28 cellular contexts compared by ENCODE assay signal in the genomic region with DNA sequence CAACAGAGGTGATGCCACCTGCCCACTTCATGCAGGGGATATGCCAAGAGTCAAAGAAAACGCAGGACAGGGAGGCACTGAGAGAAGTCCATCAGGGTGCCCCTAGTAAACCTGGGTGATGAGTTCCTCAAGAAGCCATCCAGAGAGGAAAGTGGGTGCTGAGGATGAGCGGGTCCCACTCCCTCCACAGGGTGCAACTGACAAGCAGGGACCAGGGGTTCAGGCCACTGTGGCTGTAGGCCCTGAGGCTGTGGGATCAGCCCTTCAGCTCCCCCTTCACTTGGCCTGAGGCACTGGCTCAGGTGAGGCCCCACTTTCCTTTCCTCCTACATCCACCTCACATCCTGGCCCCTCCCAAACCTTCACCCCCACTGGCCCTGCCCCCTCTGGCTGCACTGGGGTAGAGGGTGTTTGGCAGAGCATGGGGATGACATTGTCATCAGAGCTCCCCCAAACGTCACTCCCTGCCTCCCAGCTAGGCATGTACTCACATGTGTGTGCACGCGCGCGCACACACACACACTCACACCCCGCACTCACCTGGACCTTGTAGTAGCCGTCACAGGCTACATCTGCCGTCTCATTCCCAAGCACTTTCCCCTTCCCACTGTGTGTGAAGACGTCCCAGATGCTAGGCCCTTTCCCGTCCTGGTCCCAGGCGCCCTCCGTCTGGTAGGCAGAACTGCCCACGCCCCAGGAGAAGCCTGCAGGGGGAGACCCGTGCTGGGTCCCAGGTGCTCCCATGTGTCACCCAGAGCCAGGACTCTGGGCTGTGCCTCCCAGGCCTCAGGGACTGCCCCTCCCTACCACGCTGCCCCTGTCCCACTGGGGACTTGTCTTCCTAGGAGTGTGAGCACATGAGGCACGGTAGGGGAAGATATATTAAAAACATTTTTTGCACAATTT. TPM values are rescaled to one million over a fixed set of nuclear protein-coding genes. Genes with fewer than 3 reads are reported as not detected.
A peak's percentile ranks its signal among the peaks of the same experiment; 100 is the strongest.
DNase-seq lines count a peak whose midpoint lies in the region; ATAC-seq and TF ChIP-seq lines count a peak whose summit lies in the region.
"Had no signal": no experiment of that assay in that cellular context is flagged by ENCODE, and none has a peak within 500 bp of the region (broad histone marks: within the 10 kb centered on the region; RNA-seq: fewer than 3 reads in every experiment).

No MANE protein-coding gene starts in this region.

- no peak overlapping the region for H2AFZ ChIP-seq in smooth muscle cell (ENCODE audit: low read depth)

- H3K4me1 ChIP-seq in right lobe of liver (no peaks in the 10 kb centered on the region), smooth muscle cell (ENCODE audit: low read depth) (peaks cover 22% of the 10 kb centered on the region), esophagus squamous epithelium (peaks cover 0 to 6% (median 2%) of the 10 kb centered on the region in 3 donors)
- H3K4me1 ChIP-seq: psoas muscle had no signal

- peak overlapping the region; percentile 80 for H3K4me2 ChIP-seq in smooth muscle cell

- H3K36me3 Mint-ChIP-seq in activated T-helper 17 cell treated with anti-CD3 and anti-CD28 coated beads, Interleukin-2, amount 50 U/mL, for 72 hours (ENCODE audit: low read depth): no peaks in the 10 kb centered on the region
- H3K36me3 Mint-ChIP-seq: CD4-positive, alpha-beta memory T cell; naive B cell had no signal

- no peaks in the 10 kb centered on the region for H3K79me2 ChIP-seq in smooth muscle cell (ENCODE audit: low read depth)

- H3K4me3 Mint-ChIP-seq in activated T-helper 17 cell treated with anti-CD3 and anti-CD28 coated beads, Interleukin-2, amount 50 U/mL, for 72 hours: no peak overlapping the region
- H3K4me3 Mint-ChIP-seq: activated naive CD8-positive, alpha-beta T cell treated with anti-CD3 and anti-CD28 coated beads, Interleukin-2, amount 50 U/mL, for 24 hours; activated T-cell treated with anti-CD3 and anti-CD28 coated beads, Interleukin-2, amount 50 U/mL, for 24 hours; naive B cell had no signal

- H3K36me3 ChIP-seq in H7 (replicated peaks; ENCODE audit: control insufficient read depth, insufficient read depth, low read length): no peaks in the 10 kb centered on the region
- no peaks in the 10 kb centered on the region for H3K36me3 ChIP-seq in right lobe of liver
- H3K36me3 ChIP-seq in smooth muscle cell (ENCODE audit: low read depth): no peaks in the 10 kb centered on the region
- no peaks in the 10 kb centered on the region for H3K36me3 ChIP-seq in esophagus squamous epithelium
- H3K36me3 ChIP-seq: HAP-1, WERI-Rb-1 had no signal

- no peaks in the 10 kb centered on the region for H4K20me1 ChIP-seq in smooth muscle cell (ENCODE audit: low read depth)

- no peak overlapping the region for H3K9ac ChIP-seq in smooth muscle cell (ENCODE audit: low read depth)

- H3K9me3 ChIP-seq in right lobe of liver: no peaks in the 10 kb centered on the region
- no peaks in the 10 kb centered on the region for H3K9me3 ChIP-seq in smooth muscle cell (replicated peaks; ENCODE audit: low read depth)
- no peaks in the 10 kb centered on the region for H3K9me3 ChIP-seq in esophagus squamous epithelium
- H3K9me3 ChIP-seq: HAP-1, psoas muscle had no signal

- intact Hi-C loops in right lobe of liver (cut with DNase I): no loop called here
- intact Hi-C loops in esophagus squamous epithelium (cut with DNase I): no loop called here

- no peak for TF ChIP-seq CTCF in right lobe of liver (IDR thresholded peaks at IDR 0.05)
- no peak for TF ChIP-seq CTCF in smooth muscle cell (IDR thresholded peaks at IDR 0.05; ENCODE audit: borderline replicate concordance, insufficient read depth, poor library complexity, severe bottlenecking)
- TF ChIP-seq CTCF in esophagus squamous epithelium (IDR thresholded peaks at IDR 0.05): no peak

- DNase-seq in H7: peak; percentile 66
- DNase-seq in right lobe of liver: peak in 2 of 3 donors; percentile 39 to 42
- DNase-seq in smooth muscle cell (lab: John Stamatoyannopoulos, UW; ENCODE audit: unreplicated experiment): no peak
- DNase-seq in esophagus squamous epithelium (lab: John Stamatoyannopoulos, UW): no peak
- DNase-seq: activated CD4-positive, alpha-beta T cell treated with anti-CD3 and anti-CD28 coated beads for 48 hours; activated gamma-delta T cell treated with Interleukin-2 at 50 U/mL for 16 hours; activated naive CD8-positive, alpha-beta T cell treated with anti-CD3 and anti-CD28 coated beads, Interleukin-2, amount 50 U/mL, for 24 hours; activated T-cell treated with anti-CD3 and anti-CD28 coated beads, Interleukin-2, amount 50 U/mL, for 24 hours; CD4-positive, alpha-beta memory T cell; effector memory CD4-positive, alpha-beta T cell; kidney; left ventricle myocardium superior; midbrain; naive B cell; NCI-H1694 treated with DMSO at 0.1 percent for 48 hours; NCI-H446 treated with DMSO at 0.1 percent for 48 hours; NCI-H774; psoas muscle; SIG-M5; stimulated activated naive CD4-positive, alpha-beta T cell; T1000; WERI-Rb-1 had no signal

- H3K4me3 ChIP-seq in H7 (ENCODE audit: insufficient read depth, low read depth, low read length) (no peak overlapping the region), right lobe of liver (no peak overlapping the region), smooth muscle cell (no peak overlapping the region), esophagus squamous epithelium (no peak overlapping the region)
- H3K4me3 ChIP-seq: coronary artery, HAP-1, psoas muscle had no signal

- H3K27me3 ChIP-seq in H7 (ENCODE audit: control insufficient read depth, insufficient read depth, low read length) (no peaks in the 10 kb centered on the region), right lobe of liver (no peaks in the 10 kb centered on the region), smooth muscle cell (ENCODE audit: low read depth) (no peaks in the 10 kb centered on the region), esophagus squamous epithelium (no peaks in the 10 kb centered on the region)

- no peaks in the 10 kb centered on the region for H3K4me1 Mint-ChIP-seq in activated T-helper 17 cell treated with anti-CD3 and anti-CD28 coated beads, Interleukin-2, amount 50 U/mL, for 72 hours

- H3K27me3 Mint-ChIP-seq in activated T-helper 17 cell treated with anti-CD3 and anti-CD28 coated beads, Interleukin-2, amount 50 U/mL, for 72 hours: no peaks in the 10 kb centered on the region
- H3K27me3 Mint-ChIP-seq: activated naive CD8-positive, alpha-beta T cell treated with anti-CD3 and anti-CD28 coated beads, Interleukin-2, amount 50 U/mL, for 24 hours; activated T-cell treated with anti-CD3 and anti-CD28 coated beads, Interleukin-2, amount 50 U/mL, for 24 hours; CD4-positive, alpha-beta memory T cell had no signal

- no peak for TF ChIP-seq POLR2A in right lobe of liver (IDR thresholded peaks at IDR 0.05)
- TF ChIP-seq POLR2A in esophagus squamous epithelium (IDR thresholded peaks at IDR 0.05): no peak

- H3K27ac ChIP-seq in right lobe of liver (no peak overlapping the region), smooth muscle cell (ENCODE audit: low read depth) (no peak overlapping the region), esophagus squamous epithelium (no peak overlapping the region)
- H3K27ac ChIP-seq: coronary artery, psoas muscle, WERI-Rb-1 had no signal

- H3K9me3 Mint-ChIP-seq in activated T-helper 17 cell treated with anti-CD3 and anti-CD28 coated beads, Interleukin-2, amount 50 U/mL, for 72 hours: no peaks in the 10 kb centered on the region
- H3K9me3 Mint-ChIP-seq: activated naive CD8-positive, alpha-beta T cell treated with anti-CD3 and anti-CD28 coated beads, Interleukin-2, amount 50 U/mL, for 24 hours; activated T-cell treated with anti-CD3 and anti-CD28 coated beads, Interleukin-2, amount 50 U/mL, for 24 hours; CD4-positive, alpha-beta memory T cell; naive B cell had no signal

- ATAC-seq in activated T-helper 17 cell treated with anti-CD3 and anti-CD28 coated beads, Interleukin-2, amount 50 U/mL, for 72 hours (replicated peaks): no peak
- ATAC-seq in right lobe of liver (no peak), HG02973 (IDR thresholded peaks at IDR 0.05; ENCODE audit: unreplicated experiment) (no peak), HG02852 (IDR thresholded peaks at IDR 0.05; ENCODE audit: unreplicated experiment) (no peak)
- ATAC-seq: activated naive CD8-positive, alpha-beta T cell treated with anti-CD3 and anti-CD28 coated beads, Interleukin-2, amount 50 U/mL, for 24 hours; left ventricle myocardium superior; psoas muscle had no signal

- H3K27ac Mint-ChIP-seq in activated T-helper 17 cell treated with anti-CD3 and anti-CD28 coated beads, Interleukin-2, amount 50 U/mL, for 72 hours: peak overlapping the region; percentile 78
- H3K27ac Mint-ChIP-seq: activated naive CD8-positive, alpha-beta T cell treated with anti-CD3 and anti-CD28 coated beads, Interleukin-2, amount 50 U/mL, for 24 hours; activated T-cell treated with anti-CD3 and anti-CD28 coated beads, Interleukin-2, amount 50 U/mL, for 24 hours had no signal

- 87% methylated on average over 9 of the region's 18 CpGs for WGBS in right lobe of liver (ENCODE audit: insufficient coverage, low coverage, low lambda C conversion rate, missing lambda C conversion rate)
- 88% methylated on average over 18 of the region's 18 CpGs for WGBS in smooth muscle cell (ENCODE audit: low lambda C conversion rate)
- WGBS in esophagus squamous epithelium, 2 donors: 74 to 82% methylated on average over 10 to 14 of the region's 18 CpGs

- no peaks in the 10 kb centered on the region for H3F3A ChIP-seq in smooth muscle cell (ENCODE audit: low read depth)

RNA-seq across cellular contexts. Expression of gene LCTL, which starts 1.4 kb away (rescaled TPM):
- total RNA-seq in H7 (2014; rRNA removed; shearing (Covaris generic)): 1.9 TPM in 2 replicates
- not detected for total RNA-seq in activated T-helper 17 cell treated with anti-CD3 and anti-CD28 coated beads, Interleukin-2, amount 50 U/mL, for 72 hours
- total RNA-seq in right lobe of liver (not detected), smooth muscle cell (6.4 and 6.5 TPM in 2 replicates), esophagus squamous epithelium (not detected)
- polyA plus RNA-seq in smooth muscle cell: 3.1 and 4.3 TPM in 2 replicates
- total RNA-seq: CD4-positive, alpha-beta memory T cell; kidney; left ventricle myocardium superior; psoas muscle; urinary bladder had no signal
- polyA plus RNA-seq: CD4-positive, alpha-beta memory T cell; psoas muscle; urinary bladder had no signal

RNA-seq across cellular contexts. Expression of gene ZWILCH, which starts 59.3 kb away (rescaled TPM):
- total RNA-seq in H7 (2014; rRNA removed; shearing (Covaris generic)): 57.8 and 68.3 TPM in 2 replicates
- total RNA-seq in activated T-helper 17 cell treated with anti-CD3 and anti-CD28 coated beads, Interleukin-2, amount 50 U/mL, for 72 hours: 10 to 100 TPM; 19.2 to 34.0 TPM
- total RNA-seq in right lobe of liver (1 to 10 TPM; 1.1 to 4.9 (median 2.5) TPM), smooth muscle cell (17.9 and 22.5 TPM in 2 replicates), esophagus squamous epithelium (10 to 100 TPM in 2 of 4 donors, 1 to 10 TPM in 2; 4.5 to 21.2 (median 11.4) TPM)
- polyA plus RNA-seq in smooth muscle cell: 17.7 and 22.5 TPM in 2 replicates

RNA-seq across cellular contexts. Expression of gene RPL4, which starts 59.7 kb away (rescaled TPM):
- total RNA-seq in H7 (2014; rRNA removed; shearing (Covaris generic)): 5,862 and 6,291 TPM in 2 replicates
- total RNA-seq in activated T-helper 17 cell treated with anti-CD3 and anti-CD28 coated beads, Interleukin-2, amount 50 U/mL, for 72 hours: 1,000 to 10,000 TPM; 3,367 to 4,238 TPM
- total RNA-seq in right lobe of liver (1,000 to 10,000 TPM in 2 of 6 experiments, 100 to 1,000 TPM in 4; 643 to 1,390 (median 819) TPM), smooth muscle cell (3,841 and 4,095 TPM in 2 replicates), esophagus squamous epithelium (1,000 to 10,000 TPM; 2,279 to 4,532 (median 3,529) TPM)
- polyA plus RNA-seq in smooth muscle cell: 732 and 782 TPM in 2 replicates

Comparison
In these comparisons a context has a peak if more than half of its experiments do, and no peak if none do; other contexts are left out.
1. DNase-seq: peak in H7 (single experiment) and right lobe of liver (2 of 3); none in smooth muscle cell (single experiment) and esophagus squamous epithelium (single experiment).